Comparison of ENCODE assay signal across 12 cellular contexts in the genomic region with DNA sequence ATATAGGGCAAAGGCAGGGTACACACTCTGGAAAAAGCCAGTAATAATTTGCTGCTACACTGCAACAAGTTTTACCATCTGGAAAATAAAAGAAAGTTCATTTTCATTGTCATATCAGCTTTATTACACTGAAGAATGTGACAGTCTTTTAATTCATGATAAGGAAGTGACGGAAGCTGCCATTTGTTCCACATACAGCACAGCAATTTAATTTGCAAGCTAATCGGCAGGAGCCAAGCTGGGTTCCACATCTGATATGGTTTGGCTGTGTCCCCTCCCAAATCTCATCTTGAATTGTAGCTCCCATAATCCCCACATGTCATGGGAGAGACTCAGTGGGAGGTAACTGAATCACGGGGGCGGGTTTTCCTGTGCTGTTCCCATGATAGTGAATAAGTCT. TPM values are rescaled to one million over a fixed set of nuclear protein-coding genes. Genes with fewer than 3 reads are reported as not detected.
"Had no signal": no experiment of that assay in that cellular context is flagged by ENCODE, and none has a peak within 500 bp of the region (broad histone marks: within the 10 kb centered on the region; RNA-seq: fewer than 3 reads in every experiment).

No MANE protein-coding gene starts in this region.

- H3K9me3 ChIP-seq: HAP-1 had no signal

- ATAC-seq: GM23338, HCT116, HepG2 had no signal

- H3K27ac ChIP-seq: HL-60, KMS-11 had no signal

- H3K4me2 ChIP-seq: GM23338, KMS-11 had no signal

- H3K4me3 ChIP-seq: GM23338, HAP-1 had no signal

- H3K36me3 ChIP-seq: HAP-1 had no signal

- H3K9ac ChIP-seq: KMS-11 had no signal

- H2AFZ ChIP-seq: GM23338 had no signal

- DNase-seq: H7, HFFc6, KBM-7 had no signal

- H3K4me1 ChIP-seq: HAP-1 had no signal

RNA-seq across cellular contexts. Expression of gene GRXCR2, which starts 54.2 kb away (rescaled TPM):
- total RNA-seq: GM23338, H4, H7, HepG2, HFFc6, HT1080 had no signal
- polyA plus RNA-seq: GM23338, HepG2, IgD-negative memory B cell had no signal
